ENCODE assay signal across 28 cellular contexts in the genomic region with DNA sequence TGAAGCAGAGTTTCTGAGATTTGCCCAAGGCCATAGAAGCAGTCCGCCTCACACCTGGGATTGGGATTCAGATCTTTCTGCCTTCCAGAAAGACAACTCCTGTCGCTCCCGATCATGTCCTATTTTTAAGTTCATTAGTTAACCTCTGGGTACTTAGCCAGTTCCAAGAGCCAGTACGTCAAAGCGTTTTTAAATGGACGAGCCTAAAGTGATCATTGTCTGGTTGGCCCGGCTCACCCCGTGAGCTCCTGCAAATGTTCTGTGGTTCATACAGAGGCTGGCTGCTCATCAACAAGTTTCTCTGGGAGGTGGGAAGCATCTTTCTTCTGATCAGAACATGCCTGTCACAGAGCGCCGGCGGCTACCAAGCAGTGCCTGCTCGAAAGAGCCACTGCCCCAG.
"Had no signal": no experiment of that assay in that cellular context is flagged by ENCODE, and none has a peak within 500 bp of the region (broad histone marks: within the 10 kb centered on the region; RNA-seq: fewer than 3 reads in every experiment).

No MANE protein-coding gene starts in this region.

- H3K9me3 Mint-ChIP-seq: natural killer cell treated with Interleukin-12 subunit alpha and Interleukin-12 subunit beta and Interleukin-15 and Interleukin-18, amount 100 ng/mL, for 72 hours; nephron progenitor cell; neural crest cell; stimulated activated effector memory CD8-positive, alpha-beta T cell treated with anti-CD3 and anti-CD28 coated beads, Interleukin-12 subunit alpha, Interleukin-12 subunit beta, amount 100 ng/mL, for 72 hours; stimulated activated naive B cell treated with anti-CD40 and anti-IgM and Interleukin-4, amounts not matched to agents 10 μg/mL and 1 μg/mL and 100 μg/mL, for 72 hours had no signal

- DNase-seq: naive B cell; naive thymus-derived CD8-positive, alpha-beta T cell; nephron progenitor cell; occipital lobe; ovary; psoas muscle; right lobe of liver; sigmoid colon; small intestine; stimulated activated CD4-positive, alpha-beta T cell treated with anti-CD3 and anti-CD28 coated beads, Interleukin-15, amount 100 ng/mL, for 24 hours; stimulated activated CD4-positive, alpha-beta T cell treated with anti-CD3 and anti-CD28 coated beads, Interleukin-2, amount 100 ng/mL, for 24 hours; stimulated activated CD4-positive, alpha-beta T cell treated with anti-CD3 and anti-CD28 coated beads, Interleukin-2, amount 100 ng/mL, for 48 hours; stimulated activated CD4-positive, alpha-beta T cell treated with anti-CD3 and anti-CD28 coated beads, Interleukin-4, amount 100 ng/mL, for 24 hours; stimulated activated naive B cell treated with anti-CD40 and anti-IgM and Interleukin-4, amounts not matched to agents 10 μg/mL and 1 μg/mL and 100 μg/mL, for 72 hours; stimulated activated naive CD4-positive, alpha-beta T cell treated with Interleukin-2 at 50 U/mL for 16 hours; stomach; thyroid gland; trophoblast cell; uterus had no signal

- H3K9me3 ChIP-seq: ovary, psoas muscle, right lobe of liver, sigmoid colon, thoracic aorta, thyroid gland, tibial nerve, upper lobe of left lung, uterus had no signal

- H3K4me3 ChIP-seq: ovary, psoas muscle, right lobe of liver, sigmoid colon, stomach, thoracic aorta, thyroid gland, tibial nerve, upper lobe of left lung, uterus had no signal

- FAIRE-seq: small intestine had no signal

- H2AFZ ChIP-seq: parathyroid adenoma had no signal

- H3K27ac Mint-ChIP-seq: naive B cell; naive thymus-derived CD8-positive, alpha-beta T cell; natural killer cell treated with Interleukin-12 subunit alpha and Interleukin-12 subunit beta and Interleukin-15 and Interleukin-18, amount 100 ng/mL, for 72 hours; progenitor cell of endocrine pancreas; stimulated activated effector memory CD8-positive, alpha-beta T cell treated with anti-CD3 and anti-CD28 coated beads, Interleukin-12 subunit alpha, Interleukin-12 subunit beta, amount 100 ng/mL, for 72 hours; stimulated activated naive B cell treated with anti-CD40 and anti-IgM and Interleukin-4, amounts not matched to agents 10 μg/mL and 1 μg/mL and 100 μg/mL, for 72 hours; stimulated activated naive CD8-positive, alpha-beta T cell treated with anti-CD3 and anti-CD28 coated beads, Interleukin-15, Interleukin-2, amounts not matched to agents 100 ng/mL and 50 ng/mL, for 24 hours had no signal

- H3K36me3 Mint-ChIP-seq: naive B cell; naive thymus-derived CD8-positive, alpha-beta T cell; natural killer cell treated with Interleukin-12 subunit alpha and Interleukin-12 subunit beta and Interleukin-15 and Interleukin-18, amount 100 ng/mL, for 72 hours; stimulated activated effector memory CD8-positive, alpha-beta T cell treated with anti-CD3 and anti-CD28 coated beads, Interleukin-12 subunit alpha, Interleukin-12 subunit beta, amount 100 ng/mL, for 72 hours; stimulated activated naive B cell treated with anti-CD40 and anti-IgM and Interleukin-4, amounts not matched to agents 10 μg/mL and 1 μg/mL and 100 μg/mL, for 72 hours had no signal

- ATAC-seq: naive thymus-derived CD8-positive, alpha-beta T cell; natural killer cell treated with Interleukin-12 subunit alpha and Interleukin-12 subunit beta and Interleukin-15 and Interleukin-18, amount 100 ng/mL, for 72 hours; psoas muscle; right lobe of liver; stimulated activated effector memory CD8-positive, alpha-beta T cell treated with anti-CD3 and anti-CD28 coated beads, Interleukin-12 subunit alpha, Interleukin-12 subunit beta, amount 100 ng/mL, for 72 hours; stimulated activated naive B cell treated with anti-CD40 and anti-IgM and Interleukin-4, amounts not matched to agents 10 μg/mL and 1 μg/mL and 100 μg/mL, for 72 hours had no signal

- H3K27ac ChIP-seq: ovary, parathyroid adenoma, psoas muscle, right lobe of liver, sigmoid colon, stomach, thoracic aorta, thyroid gland, tibial nerve, upper lobe of left lung, uterus had no signal

- H3K9ac ChIP-seq: parathyroid adenoma had no signal

- H3K4me1 ChIP-seq: parathyroid adenoma, psoas muscle, right lobe of liver, sigmoid colon, stomach, tibial nerve, upper lobe of left lung, uterus had no signal

- H3K36me3 ChIP-seq: ovary, right lobe of liver, sigmoid colon, stomach, thoracic aorta, thyroid gland, tibial nerve, upper lobe of left lung, uterus had no signal

- H3K4me1 Mint-ChIP-seq: naive B cell; naive thymus-derived CD8-positive, alpha-beta T cell; neural crest cell; stimulated activated effector memory CD8-positive, alpha-beta T cell treated with anti-CD3 and anti-CD28 coated beads, Interleukin-12 subunit alpha, Interleukin-12 subunit beta, amount 100 ng/mL, for 72 hours; stimulated activated naive B cell treated with anti-CD40 and anti-IgM and Interleukin-4, amounts not matched to agents 10 μg/mL and 1 μg/mL and 100 μg/mL, for 72 hours had no signal

- H3K27me3 ChIP-seq: ovary, right lobe of liver, sigmoid colon, thyroid gland, tibial nerve, upper lobe of left lung, uterus had no signal

- H3K27me3 Mint-ChIP-seq: naive B cell; naive thymus-derived CD8-positive, alpha-beta T cell; natural killer cell treated with Interleukin-12 subunit alpha and Interleukin-12 subunit beta and Interleukin-15 and Interleukin-18, amount 100 ng/mL, for 72 hours; stimulated activated naive B cell treated with anti-CD40 and anti-IgM and Interleukin-4, amounts not matched to agents 10 μg/mL and 1 μg/mL and 100 μg/mL, for 72 hours; stimulated activated naive CD8-positive, alpha-beta T cell treated with anti-CD3 and anti-CD28 coated beads, Interleukin-15, Interleukin-2, amounts not matched to agents 100 ng/mL and 50 ng/mL, for 24 hours had no signal

- H3K4me3 Mint-ChIP-seq: naive B cell; naive thymus-derived CD8-positive, alpha-beta T cell; natural killer cell treated with Interleukin-12 subunit alpha and Interleukin-12 subunit beta and Interleukin-15 and Interleukin-18, amount 100 ng/mL, for 72 hours; nephron progenitor cell; neural crest cell; stimulated activated effector memory CD8-positive, alpha-beta T cell treated with anti-CD3 and anti-CD28 coated beads, Interleukin-12 subunit alpha, Interleukin-12 subunit beta, amount 100 ng/mL, for 72 hours; stimulated activated naive B cell treated with anti-CD40 and anti-IgM and Interleukin-4, amounts not matched to agents 10 μg/mL and 1 μg/mL and 100 μg/mL, for 72 hours; stimulated activated naive CD8-positive, alpha-beta T cell treated with anti-CD3 and anti-CD28 coated beads, Interleukin-15, Interleukin-2, amounts not matched to agents 100 ng/mL and 50 ng/mL, for 24 hours had no signal

- H3K79me2 ChIP-seq: parathyroid adenoma had no signal
